ENCODE assay signal across 11 cellular contexts in the genomic region with DNA sequence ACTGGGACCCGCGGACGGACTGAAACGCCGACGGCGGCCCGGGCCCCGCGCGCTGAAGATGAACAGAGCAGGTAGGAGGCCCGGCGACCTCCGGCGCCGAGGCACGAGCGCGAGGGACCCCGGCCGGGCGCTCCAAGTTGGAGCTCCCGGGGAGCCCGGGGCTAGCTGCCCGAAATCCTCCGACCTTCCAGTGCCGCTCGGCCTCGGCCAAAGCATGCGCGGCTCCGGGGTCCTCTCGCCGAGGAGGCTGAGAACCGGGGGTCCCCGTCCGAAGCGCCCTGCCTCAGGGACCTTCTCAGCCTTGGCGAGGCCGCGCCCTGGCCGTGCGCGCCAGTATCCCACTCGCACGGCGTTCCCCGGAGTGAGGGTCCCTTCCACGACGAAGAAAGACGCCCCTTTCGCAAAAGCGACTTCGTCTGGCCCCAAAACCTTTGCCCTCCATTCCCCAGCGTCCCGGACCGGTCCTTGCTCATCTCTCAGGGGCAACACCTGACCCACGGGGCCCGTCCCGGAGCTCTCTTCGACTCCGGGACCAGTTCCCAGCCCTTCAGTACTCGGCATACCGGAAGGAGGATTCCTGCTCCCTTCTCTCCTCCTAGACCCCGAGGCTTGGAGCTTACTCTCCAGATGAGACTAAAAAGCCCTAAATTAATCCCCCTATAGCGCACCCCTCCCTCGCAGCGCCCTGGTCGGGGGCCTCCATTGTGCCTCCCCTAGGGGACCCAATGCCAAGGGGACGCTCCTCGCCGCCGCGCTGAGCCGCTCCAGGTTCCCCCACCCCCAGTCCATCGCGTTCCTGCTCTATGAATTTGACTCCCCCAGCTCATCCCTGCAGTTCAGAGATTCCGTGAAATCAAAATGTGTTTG. TPM values are rescaled to one million over a fixed set of nuclear protein-coding genes. Genes with fewer than 3 reads are reported as not detected.
A peak's percentile ranks its signal among the peaks of the same experiment; 100 is the strongest.
DNase-seq lines count a peak whose midpoint lies in the region; ATAC-seq and TF ChIP-seq lines count a peak whose summit lies in the region.
"Had no signal": no experiment of that assay in that cellular context is flagged by ENCODE, and none has a peak within 500 bp of the region (broad histone marks: within the 10 kb centered on the region; RNA-seq: fewer than 3 reads in every experiment).

No MANE protein-coding gene starts in this region.

- no peak for ATAC-seq in naive B cell (ENCODE audit: low read depth in 2 of 2)
- ATAC-seq: activated naive CD4-positive, alpha-beta T cell treated with anti-CD3 and anti-CD28 coated beads, Interleukin-2, amount 50 U/mL, for 72 hours had no signal

- peaks cover 0 to 16% (median 5%) of the 10 kb centered on the region in 4 donors for H3K4me1 ChIP-seq in tibial artery

- H3K27me3 Mint-ChIP-seq in glutamatergic neuron (ENCODE audit: unreplicated experiment) (peaks cover 22% of the 10 kb centered on the region), naive B cell (peaks cover 64 to 75% (median 75%) of the 10 kb centered on the region in 3 donors)

- intact Hi-C loops in tibial artery (cut with DNase I; ENCODE audit: low total_unique reads) = no loop called here

- H3K4me3 Mint-ChIP-seq in glutamatergic neuron (ENCODE audit: unreplicated experiment) = peak overlapping the region; percentile 88
- peak overlapping the region in 5 of 8 donors; percentile 41 to 65 (median 47) for H3K4me3 Mint-ChIP-seq in naive B cell

- peak overlapping the region; percentile 51 to 64 for H3K4me3 ChIP-seq in tibial artery

- no peaks in the 10 kb centered on the region for H3K36me3 Mint-ChIP-seq in glutamatergic neuron (ENCODE audit: unreplicated experiment)
- no peaks in the 10 kb centered on the region for H3K36me3 Mint-ChIP-seq in naive B cell

- H3K27ac ChIP-seq in tibial artery = peak overlapping the region; percentile 29 to 62
- H3K27ac ChIP-seq: 22Rv1 had no signal

- H3K27ac Mint-ChIP-seq in glutamatergic neuron (ENCODE audit: unreplicated experiment) = no peak overlapping the region
- no peak overlapping the region for H3K27ac Mint-ChIP-seq in naive B cell
- H3K27ac Mint-ChIP-seq: activated naive CD4-positive, alpha-beta T cell treated with anti-CD3 and anti-CD28 coated beads, Interleukin-2, amount 50 U/mL, for 72 hours had no signal

- TF ChIP-seq CTCF in glutamatergic neuron (IDR thresholded peaks at IDR 0.05; ENCODE audit: partially characterized antibody, unreplicated experiment) (no peak), tibial artery (IDR thresholded peaks at IDR 0.05) (no peak)

- peaks cover 8% of the 10 kb centered on the region for H3K9me3 Mint-ChIP-seq in glutamatergic neuron (ENCODE audit: unreplicated experiment)
- H3K9me3 Mint-ChIP-seq in naive B cell = peaks cover 0 to 2% (median 0%) of the 10 kb centered on the region in 7 donors
- H3K9me3 Mint-ChIP-seq: activated naive CD4-positive, alpha-beta T cell treated with anti-CD3 and anti-CD28 coated beads, Interleukin-2, amount 50 U/mL, for 72 hours had no signal

- peak; percentile 22 for DNase-seq in NCI-H2227 (lab: John Stamatoyannopoulos, UW; ENCODE audit: unreplicated experiment)
- no peak for DNase-seq in NCI-H2227 treated with DMSO at 0.1 percent for 48 hours (lab: John Stamatoyannopoulos, UW)
- DNase-seq in glutamatergic neuron = peak; percentile 36
- no peak for DNase-seq in naive B cell
- DNase-seq in tibial artery = no peak
- no peak for DNase-seq in NOMO-1 treated with DMSO at 0.1 percent for 48 hours (lab: John Stamatoyannopoulos, UW; ENCODE audit: unreplicated experiment)
- no peak for DNase-seq in NCI-H1417 (lab: John Stamatoyannopoulos, UW)
- no peak for DNase-seq in stimulated activated CD4-positive, alpha-beta T cell treated with anti-CD3 and anti-CD28 coated beads, Interleukin-12 subunit alpha, Interleukin-12 subunit beta, amount 100 ng/mL, for 4 hours
- DNase-seq: stimulated activated naive CD4-positive, alpha-beta T cell had no signal

- H3K36me3 ChIP-seq in tibial artery = no peaks in the 10 kb centered on the region

- H3K9me3 ChIP-seq in tibial artery = no peaks in the 10 kb centered on the region

- peaks cover 0 to 38% of the 10 kb centered on the region in 2 donors for H3K27me3 ChIP-seq in tibial artery

- H3K4me1 Mint-ChIP-seq in glutamatergic neuron (ENCODE audit: low read depth, unreplicated experiment) (peaks cover 9% of the 10 kb centered on the region), naive B cell (peaks cover 5 to 10% (median 6%) of the 10 kb centered on the region in 3 donors)

RNA-seq across cellular contexts. Expression of gene FGD5, which starts 7.7 kb away (rescaled TPM):
- total RNA-seq in glutamatergic neuron (ENCODE audit: unreplicated experiment) = 3.1 TPM
- under 1 TPM in 1 of 6 donors, not detected in 5; 0.07 TPM for polyA plus RNA-seq in naive B cell (ENCODE audit: low read depth in 6 of 6)
- total RNA-seq: activated naive CD4-positive, alpha-beta T cell treated with anti-CD3 and anti-CD28 coated beads, Interleukin-2, amount 50 U/mL, for 72 hours had no signal

Comparison
In these comparisons a context has a peak if more than half of its experiments do, and no peak if none do; other contexts are left out.
1. DNase-seq: peak in NCI-H2227 (single experiment) and glutamatergic neuron (single experiment); none in NCI-H2227 treated with DMSO at 0.1 percent for 48 hours (single experiment), naive B cell (single experiment), tibial artery (0 of 2), NOMO-1 treated with DMSO at 0.1 percent for 48 hours (single experiment), NCI-H1417 (0 of 3) and stimulated activated CD4-positive, alpha-beta T cell treated with anti-CD3 and anti-CD28 coated beads, Interleukin-12 subunit alpha, Interleukin-12 subunit beta, amount 100 ng/mL, for 4 hours (single experiment).